Comparison of ENCODE assay signal across 16 cellular contexts in genomic region chr11:117011541-117011908, GRCh38.
A peak's percentile ranks its signal among the peaks of the same experiment; 100 is the strongest.
DNase-seq lines count a peak whose midpoint lies in the region; ATAC-seq, FAIRE-seq and TF ChIP-seq lines count a peak whose summit lies in the region.
"Had no signal": no experiment of that assay in that cellular context is flagged by ENCODE, and none has a peak within 500 bp of the region (broad histone marks: within the 10 kb centered on the region; RNA-seq: fewer than 3 reads in every experiment).

No MANE protein-coding gene starts in this region.

- no peaks in the 10 kb centered on the region for H4K20me1 ChIP-seq in GM23248 (ENCODE audit: insufficient read depth)

- TF ChIP-seq POLR2A in A549 (IDR thresholded peaks at IDR 0.05; ENCODE audit: low read length), result no peak

- H3K27me3 ChIP-seq in GM23248 (replicated peaks; ENCODE audit: insufficient read depth), result no peaks in the 10 kb centered on the region
- H3K27me3 ChIP-seq: right atrium auricular region had no signal

- H3F3A ChIP-seq in GM23248 (ENCODE audit: insufficient read depth), result peaks cover 27% of the 10 kb centered on the region

- no peaks in the 10 kb centered on the region for H3K9me2 ChIP-seq in GM23248 (ENCODE audit: insufficient read depth)

- H3K9ac ChIP-seq in GM23248, result peak overlapping the region; percentile 44

- peaks cover 29% of the 10 kb centered on the region for H3K4me1 ChIP-seq in A549
- H3K4me1 ChIP-seq in GM23248 (ENCODE audit: insufficient read depth), result peaks cover 22% of the 10 kb centered on the region
- H3K4me1 ChIP-seq: right atrium auricular region had no signal

- no peak for TF ChIP-seq CTCF in A549 (IDR thresholded peaks at IDR 0.05)
- TF ChIP-seq CTCF in fibroblast of mammary gland (conservative IDR thresholded peaks at IDR 0.05; ENCODE audit: control insufficient read depth, insufficient read depth, low read depth, low read length), result no peak

- TF ChIP-seq RAD21 in A549 (conservative IDR thresholded peaks at IDR 0.05 in 1 of 2, IDR thresholded peaks at IDR 0.05 in 1 of 2), result no peak

- no peak for TF ChIP-seq EP300 in A549 (IDR thresholded peaks at IDR 0.05)

- in situ Hi-C loops in GM23248 (cut with MboI), result no loop called here

- no peak for FAIRE-seq in A549 (lab: Jason Lieb, UNC)
- FAIRE-seq: GM19239 had no signal

- DNase-seq in A549 (ENCODE audit: low read depth in 1 of 2, low spot score in 1 of 2), result peak in 1 of 2 experiments; percentile 44
- no peak for DNase-seq in GM23248
- peak; percentile 49 to 59 for DNase-seq in activated T-cell treated with anti-CD3 and anti-CD28 coated beads, Interleukin-2, amount 50 U/mL, for 48 hours
- peak; percentile 90 for DNase-seq in fibroblast of mammary gland (ENCODE audit: low read depth)
- no peak for DNase-seq in superior temporal gyrus (ENCODE audit: extremely low spot score)
- DNase-seq in cerebellar nuclear complex (lab: John Stamatoyannopoulos, UW), result no peak
- DNase-seq in GM03348 (ENCODE audit: low spot score), result no peak
- DNase-seq: activated naive CD8-positive, alpha-beta T cell treated with anti-CD3 and anti-CD28 coated beads, Interleukin-2, amount 10 ng/mL, durations not matched to agents 7 days and 5 days; effector CD8-positive, alpha-beta T cell; Kasumi-1; NCI-H2171 treated with DMSO at 0.1 percent for 48 hours had no signal

- ATAC-seq in A549 (peak; percentile 76 to 81), HG03469 (IDR thresholded peaks at IDR 0.05; ENCODE audit: unreplicated experiment) (no peak)

- CTCF ChIA-PET in A549 (lab: Yijun Ruan, JAX), result interaction anchor here (0.7 to 1.5 kb wide), 3 partner anchors 13 to 132 kb away, joined by 3 read pairs; no protein-coding TSS in a partner anchor

- peak overlapping the region; percentile 8 to 75; a peak in 4 of 6 replicates for H3K27ac ChIP-seq in A549
- H3K27ac ChIP-seq in GM23248, result peak overlapping the region; percentile 77
- H3K27ac ChIP-seq: right atrium auricular region, VCaP had no signal

- POLR2A ChIA-PET in A549 (lab: Yijun Ruan, JAX), result no interaction called here

- H3K4me2 ChIP-seq in A549 (peak overlapping the region; percentile 48), GM23248 (ENCODE audit: unreplicated experiment) (peak overlapping the region; percentile 40)

- H3K36me3 ChIP-seq in GM23248 (ENCODE audit: low read depth), result no peaks in the 10 kb centered on the region
- H3K36me3 ChIP-seq: HAP-1, right atrium auricular region had no signal

- WGBS in A549 (ENCODE audit: missing lambda C conversion rate), result 69% methylated on average over 3 of the region's 3 CpGs
- 51 to 58% methylated on average over 3 of the region's 3 CpGs for WGBS in GM23248 (ENCODE audit: low coverage in 1 of 2, low lambda C conversion rate in 2 of 2, missing lambda C conversion rate in 2 of 2), 2 experiments

- H3K9me3 ChIP-seq in A549 (no peaks in the 10 kb centered on the region), GM23248 (ENCODE audit: low read depth) (no peaks in the 10 kb centered on the region)
- H3K9me3 ChIP-seq: HAP-1, right atrium auricular region had no signal

- peaks cover 50% of the 10 kb centered on the region for H3K79me2 ChIP-seq in GM23248 (ENCODE audit: insufficient read depth)

- no peak overlapping the region for H2AFZ ChIP-seq in GM23248

- H3K4me3 ChIP-seq in A549 (no peak overlapping the region), GM23248 (peak overlapping the region; percentile 3; the same call in 1 of the 2 replicates), fibroblast of mammary gland (ENCODE audit: control insufficient read depth, low read depth, low read length) (no peak overlapping the region)
- H3K4me3 ChIP-seq: HAP-1, right atrium auricular region had no signal

TF ChIP-seq in A549, 52 proteins besides CTCF, POLR2A, EP300 and RAD21:
- peak; percentile 45; the same call in 1 of the 2 replicates for TF ChIP-seq HEYL (CRISPR knock-in tag; IDR thresholded peaks at IDR 0.05)
- no peak for TF ChIP-seq PBX3 (IDR thresholded peaks at IDR 0.05)

Comparison
In these comparisons a context has a peak if more than half of its experiments do, and no peak if none do; other contexts are left out.
1. DNase-seq: peak in activated T-cell treated with anti-CD3 and anti-CD28 coated beads, Interleukin-2, amount 50 U/mL, for 48 hours (2 of 2) and fibroblast of mammary gland (single experiment); none in GM23248 (single experiment), superior temporal gyrus (single experiment), cerebellar nuclear complex (0 of 2) and GM03348 (single experiment).